ENCODE assay signal across 10 cellular contexts in genomic region chr7:542935-543789, GRCh38. TPM values are rescaled to one million over a fixed set of nuclear protein-coding genes. Genes with fewer than 3 reads are reported as not detected.
DNase-seq lines count a peak whose midpoint lies in the region; ATAC-seq and TF ChIP-seq lines count a peak whose summit lies in the region.
"Had no signal": no experiment of that assay in that cellular context is flagged by ENCODE, and none has a peak within 500 bp of the region (broad histone marks: within the 10 kb centered on the region; RNA-seq: fewer than 3 reads in every experiment).

No MANE protein-coding gene starts in this region.

- peaks cover 11% of the 10 kb centered on the region for H3K4me1 Mint-ChIP-seq in activated naive CD8-positive, alpha-beta T cell treated with anti-CD3 and anti-CD28 coated beads, Interleukin-2, amount 50 U/mL, for 24 hours
- peaks cover 4% of the 10 kb centered on the region for H3K4me1 Mint-ChIP-seq in activated naive CD8-positive, alpha-beta T cell treated with anti-CD3 and anti-CD28 coated beads for 36 hours
- H3K4me1 Mint-ChIP-seq in activated T-cell treated with anti-CD3 and anti-CD28 coated beads, Interleukin-2, amount 50 U/mL, for 72 hours (ENCODE audit: low read depth), result peaks cover 6% of the 10 kb centered on the region
- peaks cover 6% of the 10 kb centered on the region for H3K4me1 Mint-ChIP-seq in type B pancreatic cell (ENCODE audit: unreplicated experiment)

- peak overlapping the region; percentile 74 for H3K27ac Mint-ChIP-seq in activated naive CD8-positive, alpha-beta T cell treated with anti-CD3 and anti-CD28 coated beads, Interleukin-2, amount 50 U/mL, for 24 hours
- no peak overlapping the region for H3K27ac Mint-ChIP-seq in activated naive CD8-positive, alpha-beta T cell treated with anti-CD3 and anti-CD28 coated beads for 36 hours
- H3K27ac Mint-ChIP-seq in activated T-cell treated with anti-CD3 and anti-CD28 coated beads, Interleukin-2, amount 50 U/mL, for 72 hours, result no peak overlapping the region
- H3K27ac Mint-ChIP-seq in type B pancreatic cell, result peak overlapping the region; percentile 29

- no peaks in the 10 kb centered on the region for H3K27me3 ChIP-seq in right cardiac atrium (ENCODE audit: control insufficient read depth, insufficient read depth)
- H3K27me3 ChIP-seq: thyroid gland had no signal

- peaks cover 2% of the 10 kb centered on the region for H3K36me3 Mint-ChIP-seq in activated naive CD8-positive, alpha-beta T cell treated with anti-CD3 and anti-CD28 coated beads, Interleukin-2, amount 50 U/mL, for 24 hours (ENCODE audit: low read depth)
- peaks cover 4% of the 10 kb centered on the region for H3K36me3 Mint-ChIP-seq in activated naive CD8-positive, alpha-beta T cell treated with anti-CD3 and anti-CD28 coated beads for 36 hours
- H3K36me3 Mint-ChIP-seq in activated T-cell treated with anti-CD3 and anti-CD28 coated beads, Interleukin-2, amount 50 U/mL, for 72 hours (ENCODE audit: insufficient read depth in 2 of 2), result peaks cover 0 to 1% of the 10 kb centered on the region in 2 donors
- H3K36me3 Mint-ChIP-seq in type B pancreatic cell, result no peaks in the 10 kb centered on the region

- H3K9me3 ChIP-seq in right cardiac atrium (ENCODE audit: control insufficient read depth, low read length), result no peaks in the 10 kb centered on the region
- H3K9me3 ChIP-seq: thyroid gland had no signal

- no peaks in the 10 kb centered on the region for H3K27me3 Mint-ChIP-seq in activated naive CD8-positive, alpha-beta T cell treated with anti-CD3 and anti-CD28 coated beads, Interleukin-2, amount 50 U/mL, for 24 hours
- no peaks in the 10 kb centered on the region for H3K27me3 Mint-ChIP-seq in activated naive CD8-positive, alpha-beta T cell treated with anti-CD3 and anti-CD28 coated beads for 36 hours
- H3K27me3 Mint-ChIP-seq in activated T-cell treated with anti-CD3 and anti-CD28 coated beads, Interleukin-2, amount 50 U/mL, for 72 hours (ENCODE audit: low read depth), result no peaks in the 10 kb centered on the region
- H3K27me3 Mint-ChIP-seq in type B pancreatic cell, result no peaks in the 10 kb centered on the region

- H3K4me1 ChIP-seq in right cardiac atrium (ENCODE audit: control insufficient read depth, insufficient read depth, low read length), result no peaks in the 10 kb centered on the region

- H3K4me3 ChIP-seq in right cardiac atrium (ENCODE audit: low read length), result no peak overlapping the region
- H3K4me3 ChIP-seq: thyroid gland had no signal

- TF ChIP-seq CTCF in type B pancreatic cell (conservative IDR thresholded peaks at IDR 0.05), result no peak

- H3K4me3 Mint-ChIP-seq in activated naive CD8-positive, alpha-beta T cell treated with anti-CD3 and anti-CD28 coated beads, Interleukin-2, amount 50 U/mL, for 24 hours, result no peak overlapping the region
- no peak overlapping the region for H3K4me3 Mint-ChIP-seq in activated naive CD8-positive, alpha-beta T cell treated with anti-CD3 and anti-CD28 coated beads for 36 hours
- peak overlapping the region; percentile 9 to 15 for H3K4me3 Mint-ChIP-seq in activated T-cell treated with anti-CD3 and anti-CD28 coated beads, Interleukin-2, amount 50 U/mL, for 72 hours
- H3K4me3 Mint-ChIP-seq in type B pancreatic cell, result no peak overlapping the region

- 46% methylated on average over 29 of the region's 29 CpGs for WGBS in right cardiac atrium

- no peaks in the 10 kb centered on the region for H3K9me3 Mint-ChIP-seq in activated naive CD8-positive, alpha-beta T cell treated with anti-CD3 and anti-CD28 coated beads, Interleukin-2, amount 50 U/mL, for 24 hours
- peaks cover 4% of the 10 kb centered on the region for H3K9me3 Mint-ChIP-seq in activated naive CD8-positive, alpha-beta T cell treated with anti-CD3 and anti-CD28 coated beads for 36 hours
- no peaks in the 10 kb centered on the region for H3K9me3 Mint-ChIP-seq in activated T-cell treated with anti-CD3 and anti-CD28 coated beads, Interleukin-2, amount 50 U/mL, for 72 hours
- H3K9me3 Mint-ChIP-seq in type B pancreatic cell, result no peaks in the 10 kb centered on the region

- intact Hi-C loops in right cardiac atrium (cut with DNase I), result no loop called here

- no peak overlapping the region for H3K27ac ChIP-seq in right cardiac atrium (ENCODE audit: low read length)
- H3K27ac ChIP-seq: thyroid gland had no signal

- ATAC-seq in activated naive CD8-positive, alpha-beta T cell treated with anti-CD3 and anti-CD28 coated beads, Interleukin-2, amount 50 U/mL, for 24 hours, result peak; percentile 89
- ATAC-seq in activated T-cell treated with anti-CD3 and anti-CD28 coated beads, Interleukin-2, amount 50 U/mL, for 72 hours (replicated peaks in 1 of 2), result peak; percentile 78 to 83
- ATAC-seq in right cardiac atrium, result peak; percentile 39 to 76

- DNase-seq in activated naive CD8-positive, alpha-beta T cell treated with anti-CD3 and anti-CD28 coated beads, Interleukin-2, amount 50 U/mL, for 24 hours, result peak; percentile 65
- no peak for DNase-seq in activated naive CD8-positive, alpha-beta T cell treated with anti-CD3 and anti-CD28 coated beads for 36 hours
- DNase-seq in activated T-cell treated with anti-CD3 and anti-CD28 coated beads, Interleukin-2, amount 50 U/mL, for 72 hours, result peak; percentile 48 to 54
- peak; percentile 69 to 73 (median 70) for DNase-seq in right cardiac atrium
- DNase-seq in type B pancreatic cell (ENCODE audit: extremely low spot score, unreplicated experiment), result no peak
- no peak for DNase-seq in NCI-H524 (lab: John Stamatoyannopoulos, UW)
- no peak for DNase-seq in hypothalamus (lab: John Stamatoyannopoulos, UW)
- no peak for DNase-seq in HUDEP-2 (lab: John Stamatoyannopoulos, UW; ENCODE audit: unreplicated experiment in 76 of 76)
- DNase-seq: occipital lobe, thyroid gland had no signal

RNA-seq across cellular contexts. Expression of gene PDGFA, which starts 23.5 kb away (rescaled TPM):
- total RNA-seq in activated naive CD8-positive, alpha-beta T cell treated with anti-CD3 and anti-CD28 coated beads for 36 hours, result 1 to 10 TPM; 3.3 to 4.1 TPM
- total RNA-seq in activated T-cell treated with anti-CD3 and anti-CD28 coated beads, Interleukin-2, amount 50 U/mL, for 72 hours, result 10 to 100 TPM in 1 of 2 donors, 1 to 10 TPM in 1; 10.0 to 16.0 TPM
- total RNA-seq in right cardiac atrium (10 to 100 TPM; 32.2 to 44.3 (median 38.4) TPM), type B pancreatic cell (ENCODE audit: low replicate concordance) (28.1 and 49.7 TPM in 2 replicates)
- 18.3 TPM for polyA plus RNA-seq in right cardiac atrium

Comparison
In these comparisons a context has a peak if more than half of its experiments do, and no peak if none do; other contexts are left out.
1. DNase-seq: peak in activated naive CD8-positive, alpha-beta T cell treated with anti-CD3 and anti-CD28 coated beads, Interleukin-2, amount 50 U/mL, for 24 hours (single experiment), activated T-cell treated with anti-CD3 and anti-CD28 coated beads, Interleukin-2, amount 50 U/mL, for 72 hours (2 of 2) and right cardiac atrium (3 of 3); none in activated naive CD8-positive, alpha-beta T cell treated with anti-CD3 and anti-CD28 coated beads for 36 hours (single experiment), type B pancreatic cell (single experiment), NCI-H524 (0 of 2), hypothalamus (0 of 51) and HUDEP-2 (0 of 76).
2. H3K27ac Mint-ChIP-seq: peak in activated naive CD8-positive, alpha-beta T cell treated with anti-CD3 and anti-CD28 coated beads, Interleukin-2, amount 50 U/mL, for 24 hours (single experiment) and type B pancreatic cell (single experiment); none in activated naive CD8-positive, alpha-beta T cell treated with anti-CD3 and anti-CD28 coated beads for 36 hours (single experiment) and activated T-cell treated with anti-CD3 and anti-CD28 coated beads, Interleukin-2, amount 50 U/mL, for 72 hours (single experiment).
3. H3K4me3 Mint-ChIP-seq: peak in activated T-cell treated with anti-CD3 and anti-CD28 coated beads, Interleukin-2, amount 50 U/mL, for 72 hours (2 of 2); none in activated naive CD8-positive, alpha-beta T cell treated with anti-CD3 and anti-CD28 coated beads, Interleukin-2, amount 50 U/mL, for 24 hours (single experiment), activated naive CD8-positive, alpha-beta T cell treated with anti-CD3 and anti-CD28 coated beads for 36 hours (single experiment) and type B pancreatic cell (single experiment).
4. Peak in every context shown above with its lines, with median percentiles within 50 percentile points of each other: ATAC-seq.